Comparison of ENCODE assay signal across 18 cellular contexts in genomic region chr13:73300718-73301425, GRCh38.
DNase-seq lines count a peak whose midpoint lies in the region; ATAC-seq, FAIRE-seq and TF ChIP-seq lines count a peak whose summit lies in the region.
"Had no signal": no experiment of that assay in that cellular context is flagged by ENCODE, and none has a peak within 500 bp of the region (broad histone marks: within the 10 kb centered on the region; RNA-seq: fewer than 3 reads in every experiment).

No MANE protein-coding gene starts in this region.

- intact Hi-C loops in Caco-2 (cut with micrococcal nuclease; ENCODE audit: unreplicated experiment), result no loop called here
- intact Hi-C loops in kidney (cut with DNase I), result no loop called here
- intact Hi-C loops in right lobe of liver (cut with DNase I), result no loop called here
- intact Hi-C loops in sciatic nerve (cut with DNase I), result no loop called here
- intact Hi-C loops in activated T-helper 2 cell treated with anti-CD3 and anti-CD28 coated beads, Interferon-gamma antibody, Interleukin-2, Interleukin-4, amounts not matched to agents 10 μg/mL and 5 μg/mL and 100 μg/mL, durations not matched to agents 14 hours and 24 hours and 36 hours (cut with micrococcal nuclease), result no loop called here

- 54% methylated on average over 3 of the region's 3 CpGs for WGBS in right lobe of liver (ENCODE audit: insufficient coverage, low coverage, low lambda C conversion rate, missing lambda C conversion rate)

- FAIRE-seq in kidney (lab: Jason Lieb, UNC), result peak; percentile 68
- FAIRE-seq: GM12878, GM18507, GM19239 had no signal

- H3K27me3 ChIP-seq in Caco-2 (replicated peaks; ENCODE audit: control insufficient read depth, insufficient read depth, low read length), result no peaks in the 10 kb centered on the region
- H3K27me3 ChIP-seq in right lobe of liver, result no peaks in the 10 kb centered on the region
- no peaks in the 10 kb centered on the region for H3K27me3 ChIP-seq in right atrium auricular region
- H3K27me3 ChIP-seq: BE2C had no signal

- H3K9me3 Mint-ChIP-seq in Caco-2 (ENCODE audit: unreplicated experiment), result peaks cover 3% of the 10 kb centered on the region
- H3K9me3 Mint-ChIP-seq in activated T-helper 2 cell treated with anti-CD3 and anti-CD28 coated beads, Interferon-gamma antibody, Interleukin-2, Interleukin-4, amounts not matched to agents 10 μg/mL and 5 μg/mL and 100 μg/mL, durations not matched to agents 14 hours and 24 hours and 36 hours, result no peaks in the 10 kb centered on the region
- H3K9me3 Mint-ChIP-seq: CD8-positive, alpha-beta T cell had no signal

- ATAC-seq in right lobe of liver, result peak; percentile 87 to 98 (median 96)
- no peak for ATAC-seq in sciatic nerve
- no peak for ATAC-seq in GM19397 (IDR thresholded peaks at IDR 0.05; ENCODE audit: unreplicated experiment)
- ATAC-seq: CD8-positive, alpha-beta T cell; GM12878 had no signal

- no peak overlapping the region for H3K27ac Mint-ChIP-seq in Caco-2 (ENCODE audit: unreplicated experiment)
- no peak overlapping the region for H3K27ac Mint-ChIP-seq in activated T-helper 2 cell treated with anti-CD3 and anti-CD28 coated beads, Interferon-gamma antibody, Interleukin-2, Interleukin-4, amounts not matched to agents 10 μg/mL and 5 μg/mL and 100 μg/mL, durations not matched to agents 14 hours and 24 hours and 36 hours
- H3K27ac Mint-ChIP-seq: CD8-positive, alpha-beta T cell had no signal

- no peak overlapping the region for H3K4me3 ChIP-seq in Caco-2 (ENCODE audit: low read depth, low read length)
- no peak overlapping the region for H3K4me3 ChIP-seq in LNCaP clone FGC (ENCODE audit: low read depth, low read length)
- no peak overlapping the region for H3K4me3 ChIP-seq in kidney (ENCODE audit: low read length in 2 of 2)
- no peak overlapping the region for H3K4me3 ChIP-seq in right lobe of liver
- H3K4me3 ChIP-seq in right atrium auricular region, result no peak overlapping the region
- H3K4me3 ChIP-seq: GM12878 had no signal

- peaks cover 17% of the 10 kb centered on the region for H3K4me1 Mint-ChIP-seq in Caco-2 (ENCODE audit: low read depth, unreplicated experiment)
- no peaks in the 10 kb centered on the region for H3K4me1 Mint-ChIP-seq in activated T-helper 2 cell treated with anti-CD3 and anti-CD28 coated beads, Interferon-gamma antibody, Interleukin-2, Interleukin-4, amounts not matched to agents 10 μg/mL and 5 μg/mL and 100 μg/mL, durations not matched to agents 14 hours and 24 hours and 36 hours (ENCODE audit: low read depth)

- H3K27ac ChIP-seq in kidney (ENCODE audit: low read depth in 2 of 2, low read length in 2 of 2) (no peak overlapping the region), right lobe of liver (no peak overlapping the region), right atrium auricular region (no peak overlapping the region)

- peaks cover 20% of the 10 kb centered on the region for H3K4me1 ChIP-seq in Caco-2
- peaks cover 0 to 14% of the 10 kb centered on the region in 2 donors for H3K4me1 ChIP-seq in kidney (ENCODE audit: control insufficient read depth in 1 of 2, insufficient read depth in 1 of 2, low read depth in 1 of 2, low read length in 2 of 2)
- peaks cover 0 to 5% (median 0%) of the 10 kb centered on the region in 4 donors for H3K4me1 ChIP-seq in right lobe of liver
- no peaks in the 10 kb centered on the region for H3K4me1 ChIP-seq in right atrium auricular region
- H3K4me1 ChIP-seq: BE2C had no signal

- H3K36me3 ChIP-seq in Caco-2 (ENCODE audit: control insufficient read depth, insufficient read depth, low read length) (no peaks in the 10 kb centered on the region), kidney (ENCODE audit: control insufficient read depth in 1 of 2, insufficient read depth in 2 of 2, low read length in 2 of 2) (no peaks in the 10 kb centered on the region), right lobe of liver (no peaks in the 10 kb centered on the region), right atrium auricular region (no peaks in the 10 kb centered on the region)
- H3K36me3 ChIP-seq: BE2C had no signal

- POLR2A ChIA-PET in Caco-2 (lab: Charles Lee), result no interaction called here

- DNase-seq in Caco-2 (peak; percentile 19 to 46), LNCaP clone FGC (ENCODE audit: low read depth) (peak; percentile 68), kidney (no peak), right lobe of liver (no peak), sciatic nerve (ENCODE audit: low spot score) (no peak), right atrium auricular region (ENCODE audit: low spot score) (no peak)
- no peak for DNase-seq in activated T-helper 2 cell treated with anti-CD3 and anti-CD28 coated beads, Interferon-gamma antibody, Interleukin-2, Interleukin-4, amounts not matched to agents 10 μg/mL and 5 μg/mL and 100 μg/mL, durations not matched to agents 14 hours and 24 hours and 36 hours (ENCODE audit: low spot score)
- DNase-seq: BE2C; CD8-positive, alpha-beta T cell; GOT3; MM.1S; NCI-H1105; NCI-H187; NCI-H446 had no signal

- no peaks in the 10 kb centered on the region for H3K36me3 Mint-ChIP-seq in Caco-2 (ENCODE audit: insufficient read depth, unreplicated experiment)
- H3K36me3 Mint-ChIP-seq in activated T-helper 2 cell treated with anti-CD3 and anti-CD28 coated beads, Interferon-gamma antibody, Interleukin-2, Interleukin-4, amounts not matched to agents 10 μg/mL and 5 μg/mL and 100 μg/mL, durations not matched to agents 14 hours and 24 hours and 36 hours (ENCODE audit: low read depth), result no peaks in the 10 kb centered on the region
- H3K36me3 Mint-ChIP-seq: CD8-positive, alpha-beta T cell had no signal

- no peak overlapping the region for H3K4me3 Mint-ChIP-seq in Caco-2 (ENCODE audit: unreplicated experiment)
- no peak overlapping the region for H3K4me3 Mint-ChIP-seq in activated T-helper 2 cell treated with anti-CD3 and anti-CD28 coated beads, Interferon-gamma antibody, Interleukin-2, Interleukin-4, amounts not matched to agents 10 μg/mL and 5 μg/mL and 100 μg/mL, durations not matched to agents 14 hours and 24 hours and 36 hours (ENCODE audit: low read depth)
- H3K4me3 Mint-ChIP-seq: CD8-positive, alpha-beta T cell had no signal

- no peaks in the 10 kb centered on the region for H3K27me3 Mint-ChIP-seq in Caco-2 (ENCODE audit: insufficient read depth, unreplicated experiment)
- peaks cover 2% of the 10 kb centered on the region for H3K27me3 Mint-ChIP-seq in activated T-helper 2 cell treated with anti-CD3 and anti-CD28 coated beads, Interferon-gamma antibody, Interleukin-2, Interleukin-4, amounts not matched to agents 10 μg/mL and 5 μg/mL and 100 μg/mL, durations not matched to agents 14 hours and 24 hours and 36 hours (ENCODE audit: low read depth)

- CTCF ChIA-PET in Caco-2 (lab: Charles Lee), result no interaction called here

- H3K9ac ChIP-seq in kidney (ENCODE audit: low read length in 2 of 2), result no peak overlapping the region

- no peak for TF ChIP-seq POLR2A in right lobe of liver (IDR thresholded peaks at IDR 0.05)

- BruUV-seq in Caco-2 (replicated peaks; lab: Mats Ljungman, UMichigan), result no TSS peak

- TF ChIP-seq CTCF in Caco-2 (IDR thresholded peaks at IDR 0.05; ENCODE audit: insufficient read depth in 1 of 2, low read depth in 1 of 2, low read length in 1 of 2, severe bottlenecking in 1 of 2, unreplicated experiment in 1 of 2) (no peak), LNCaP clone FGC (IDR thresholded peaks at IDR 0.05; ENCODE audit: control insufficient read depth, extremely low read depth, insufficient read depth) (no peak), kidney (IDR thresholded peaks at IDR 0.05; ENCODE audit: borderline replicate concordance, extremely low read depth, insufficient read depth) (no peak), right lobe of liver (IDR thresholded peaks at IDR 0.05) (no peak), right atrium auricular region (IDR thresholded peaks at IDR 0.05) (no peak)

- H3K9me3 ChIP-seq in Caco-2, result no peaks in the 10 kb centered on the region
- no peaks in the 10 kb centered on the region for H3K9me3 ChIP-seq in kidney (ENCODE audit: control insufficient read depth in 1 of 2, low read length in 2 of 2)
- H3K9me3 ChIP-seq in right lobe of liver, result no peaks in the 10 kb centered on the region
- H3K9me3 ChIP-seq in right atrium auricular region, result no peaks in the 10 kb centered on the region
- H3K9me3 ChIP-seq: BE2C had no signal

Comparison
In these comparisons a context has a peak if more than half of its experiments do, and no peak if none do; other contexts are left out.
1. DNase-seq: peak in Caco-2 (2 of 2) and LNCaP clone FGC (single experiment); none in kidney (single experiment), right lobe of liver (0 of 3), sciatic nerve (single experiment), activated T-helper 2 cell treated with anti-CD3 and anti-CD28 coated beads, Interferon-gamma antibody, Interleukin-2, Interleukin-4, amounts not matched to agents 10 μg/mL and 5 μg/mL and 100 μg/mL, durations not matched to agents 14 hours and 24 hours and 36 hours (single experiment) and right atrium auricular region (single experiment).
2. ATAC-seq: peak in right lobe of liver (4 of 4); none in sciatic nerve (single experiment) and GM19397 (single experiment).